23 cellular contexts compared by ENCODE assay signal in the genomic region with DNA sequence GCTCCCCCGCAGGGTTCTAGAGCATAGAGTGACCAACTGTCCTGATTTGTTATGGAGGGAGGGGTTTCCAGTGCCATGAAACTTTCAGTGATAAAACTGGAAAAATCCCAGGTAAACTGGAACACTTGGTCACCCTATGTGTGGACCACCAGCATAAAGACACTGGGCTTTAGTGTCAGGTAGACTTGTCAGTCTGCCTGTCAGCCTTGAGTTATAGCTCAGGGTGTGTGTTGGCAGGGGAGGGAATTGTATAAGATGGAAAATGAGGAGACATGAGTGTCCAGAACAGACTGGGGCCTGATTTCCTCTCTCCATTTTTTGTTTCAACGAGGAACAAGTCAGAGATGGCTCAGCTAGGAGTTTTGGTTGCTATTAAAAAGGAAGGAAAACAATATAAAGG. TPM values are rescaled to one million over a fixed set of nuclear protein-coding genes. Genes with fewer than 3 reads are reported as not detected.
"Had no signal": no experiment of that assay in that cellular context is flagged by ENCODE, and none has a peak within 500 bp of the region (broad histone marks: within the 10 kb centered on the region; RNA-seq: fewer than 3 reads in every experiment).

No MANE protein-coding gene starts in this region.

- DNase-seq: IMR-90, MV-4-11, NCI-H1048, NCI-H1105, NCI-H1417, NCI-H1436 treated with DMSO at 0.1 percent for 48 hours, NCI-H1694, NCI-H187 treated with DMSO at 0.1 percent for 48 hours, NCI-H2081, NCI-H2107, NCI-H2227 treated with DMSO at 0.1 percent for 48 hours, NCI-H524, NCI-H526 treated with DMSO at 0.1 percent for 48 hours, NCI-H774, SHP77, SK-N-SH, SW 1271 had no signal

- ATAC-seq: HepG2, Panc1 had no signal

RNA-seq across cellular contexts. Expression of gene EFCAB10, which starts 10.2 kb away (rescaled TPM):
- total RNA-seq: HT1080, IMR-90, LHCN-M2, MCF 10A, SK-MEL-5 had no signal
